10 cellular contexts compared by ENCODE assay signal in the genomic region with DNA sequence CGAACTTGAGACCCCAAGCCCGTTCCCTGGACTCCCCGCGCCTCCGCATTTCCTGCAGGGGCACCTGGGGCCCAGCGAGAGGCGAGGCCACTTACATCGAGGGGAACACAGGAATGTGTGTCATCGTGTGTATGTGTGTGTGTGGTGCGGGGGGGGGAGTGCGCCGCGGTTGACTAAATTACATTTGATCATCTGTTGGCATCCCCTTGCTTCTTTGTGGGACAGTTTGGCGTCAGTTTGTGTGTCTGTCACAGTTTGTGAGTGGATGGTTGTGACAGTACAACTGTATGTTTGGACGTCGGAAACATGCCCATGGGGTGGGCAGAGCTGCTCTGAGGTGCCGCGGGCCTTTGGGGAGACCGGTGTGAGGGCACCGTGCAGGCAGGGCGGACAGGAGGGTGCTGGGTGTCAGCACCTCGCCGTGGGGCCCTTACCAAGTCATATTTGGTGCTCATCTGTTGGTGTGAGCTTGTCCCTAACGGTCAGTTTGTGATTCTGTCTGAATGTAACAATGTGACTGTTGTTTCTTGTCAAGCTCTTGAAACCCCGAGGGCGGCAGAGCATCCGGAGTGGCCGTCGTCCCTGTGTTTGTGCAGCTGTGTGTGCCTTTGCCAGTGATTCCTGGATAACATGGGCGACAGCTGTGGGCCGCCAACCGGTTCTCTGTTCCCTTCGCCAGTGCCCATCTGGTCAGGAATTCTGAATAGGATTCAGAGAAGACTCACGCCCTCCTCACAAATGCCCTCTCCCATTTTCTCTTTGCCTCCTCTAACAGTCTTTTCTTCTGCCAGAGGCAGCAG. TPM values are rescaled to one million over a fixed set of nuclear protein-coding genes. Genes with fewer than 3 reads are reported as not detected.
DNase-seq lines count a peak whose midpoint lies in the region; ATAC-seq and TF ChIP-seq lines count a peak whose summit lies in the region.
"Had no signal": no experiment of that assay in that cellular context is flagged by ENCODE, and none has a peak within 500 bp of the region (broad histone marks: within the 10 kb centered on the region; RNA-seq: fewer than 3 reads in every experiment).

No MANE protein-coding gene starts in this region.

- no peaks in the 10 kb centered on the region for H3K9me3 Mint-ChIP-seq in mesothelial cell of epicardium

- peaks cover 29% of the 10 kb centered on the region for H3K27me3 ChIP-seq in MG63

- no peak overlapping the region for H3K27ac Mint-ChIP-seq in mesothelial cell of epicardium

- no peak for ATAC-seq in GM21360 (IDR thresholded peaks at IDR 0.05; ENCODE audit: unreplicated experiment)

- no peaks in the 10 kb centered on the region for H3K36me3 ChIP-seq in MG63

- no peak for TF ChIP-seq CTCF in mesothelial cell of epicardium (IDR thresholded peaks at IDR 0.05; ENCODE audit: unreplicated experiment)

- H3K27me3 Mint-ChIP-seq in mesothelial cell of epicardium (ENCODE audit: low read depth): peaks cover 68% of the 10 kb centered on the region

- H3K4me3 Mint-ChIP-seq in mesothelial cell of epicardium: peak overlapping the region; percentile 34

- no peaks in the 10 kb centered on the region for H3K36me3 Mint-ChIP-seq in mesothelial cell of epicardium

- H3K9me3 ChIP-seq in MG63: no peaks in the 10 kb centered on the region

- peaks cover 3% of the 10 kb centered on the region for H3K4me1 Mint-ChIP-seq in mesothelial cell of epicardium

- DNase-seq in DMS 273 treated with DMSO at 0.1 percent for 48 hours (lab: John Stamatoyannopoulos, UW): peak; percentile 83
- DNase-seq in NCI-H1092 treated with DMSO at 0.1 percent for 48 hours (lab: John Stamatoyannopoulos, UW): peak; percentile 85
- DNase-seq in SHP77 (lab: John Stamatoyannopoulos, UW): peak; percentile 93 to 95
- DNase-seq in mesothelial cell of epicardium (ENCODE audit: low spot score in 2 of 2, unreplicated experiment in 2 of 2): no peak
- DNase-seq in MG63: no peak
- no peak for DNase-seq in glomerular visceral epithelial cell (ENCODE audit: extremely low spot score)
- no peak for DNase-seq in SK-N-DZ (ENCODE audit: low spot score)
- DNase-seq: PC-9; stimulated activated CD4-positive, alpha-beta T cell treated with anti-CD3 and anti-CD28 coated beads, Interleukin-12 subunit alpha, Interleukin-12 subunit beta, amount 100 ng/mL, for 4 hours had no signal

- no peak overlapping the region for H3K4me3 ChIP-seq in MG63
- H3K4me3 ChIP-seq: PC-9 had no signal

RNA-seq across cellular contexts. Expression of gene OPRD1, which starts 0.9 kb away (rescaled TPM):
- total RNA-seq in mesothelial cell of epicardium: 0.27 to 0.66 TPM (median 0.34 TPM) in 3 replicates
- under 0.01 and 0.05 TPM in 2 replicates for total RNA-seq in MG63 (2014; rRNA removed; shearing (Covaris generic); ENCODE audit: low replicate concordance)
- 14.6 and 18.4 TPM in 2 replicates for polyA plus RNA-seq in SK-N-DZ (2014; cell fraction: cytosol; rRNA removed)
- polyA plus RNA-seq in SK-N-DZ (2014; cell fraction: nucleus; rRNA removed): 29.6 and 36.1 TPM in 2 replicates
- total RNA-seq: PC-9 had no signal

Comparison
In these comparisons a context has a peak if more than half of its experiments do, and no peak if none do; other contexts are left out.
1. DNase-seq: peak in DMS 273 treated with DMSO at 0.1 percent for 48 hours (single experiment), NCI-H1092 treated with DMSO at 0.1 percent for 48 hours (single experiment) and SHP77 (2 of 2); none in mesothelial cell of epicardium (0 of 2), MG63 (single experiment), glomerular visceral epithelial cell (single experiment) and SK-N-DZ (single experiment).